In genomic region chr16:89430436-89431157, GRCh38 we compare ENCODE assay signal across 11 cellular contexts. TPM values are rescaled to one million over a fixed set of nuclear protein-coding genes. Genes with fewer than 3 reads are reported as not detected.
A peak's percentile ranks its signal among the peaks of the same experiment; 100 is the strongest.
DNase-seq lines count a peak whose midpoint lies in the region; ATAC-seq and TF ChIP-seq lines count a peak whose summit lies in the region.
"Had no signal": no experiment of that assay in that cellular context is flagged by ENCODE, and none has a peak within 500 bp of the region (broad histone marks: within the 10 kb centered on the region; RNA-seq: fewer than 3 reads in every experiment).

No MANE protein-coding gene starts in this region.

- H3K9ac ChIP-seq in skeletal muscle satellite cell (ENCODE audit: low read depth, low read length): peak overlapping the region; percentile 2

- no peaks in the 10 kb centered on the region for H3K9me3 ChIP-seq in skeletal muscle satellite cell (replicated peaks; ENCODE audit: low read length)
- H3K9me3 ChIP-seq: adrenal gland had no signal

- peak; percentile 56 for DNase-seq in NCI-H2171 treated with DMSO at 0.1 percent for 48 hours (lab: John Stamatoyannopoulos, UW)
- no peak for DNase-seq in NCI-H2171 (lab: John Stamatoyannopoulos, UW)
- peak; percentile 1 for DNase-seq in SHP77 treated with DMSO at 0.1 percent for 48 hours (lab: John Stamatoyannopoulos, UW)
- DNase-seq in fibroblast of mammary gland (ENCODE audit: low read depth): no peak
- DNase-seq in progenitor cell of endocrine pancreas (ENCODE audit: low spot score, unreplicated experiment): no peak
- DNase-seq in SK-N-DZ (ENCODE audit: low spot score): no peak
- DNase-seq: WERI-Rb-1 had no signal

- no peaks in the 10 kb centered on the region for H3K36me3 ChIP-seq in skeletal muscle satellite cell (ENCODE audit: insufficient read depth, low read length)
- H3K36me3 ChIP-seq: adrenal gland, WERI-Rb-1 had no signal

- H3K4me1 Mint-ChIP-seq in progenitor cell of endocrine pancreas (ENCODE audit: low read depth): peaks cover 13% of the 10 kb centered on the region

- no peak overlapping the region for H3K27ac Mint-ChIP-seq in progenitor cell of endocrine pancreas
- H3K27ac Mint-ChIP-seq: memory B cell had no signal

- H3K27me3 ChIP-seq in skeletal muscle satellite cell (ENCODE audit: control insufficient read depth, insufficient read depth, low read length): no peaks in the 10 kb centered on the region
- H3K27me3 ChIP-seq: adrenal gland had no signal

- ATAC-seq in HG03342 (IDR thresholded peaks at IDR 0.05; ENCODE audit: unreplicated experiment): no peak

- H3K4me2 ChIP-seq in skeletal muscle satellite cell (ENCODE audit: low read length): peak overlapping the region; percentile 40

- H3K4me3 Mint-ChIP-seq in progenitor cell of endocrine pancreas (ENCODE audit: low read depth): no peak overlapping the region
- H3K4me3 Mint-ChIP-seq: memory B cell had no signal

- no peak for TF ChIP-seq CTCF in fibroblast of mammary gland (conservative IDR thresholded peaks at IDR 0.05; ENCODE audit: control insufficient read depth, insufficient read depth, low read depth, low read length)
- TF ChIP-seq CTCF in progenitor cell of endocrine pancreas (IDR thresholded peaks at IDR 0.05; ENCODE audit: unreplicated experiment): no peak

- H3K9me3 Mint-ChIP-seq in progenitor cell of endocrine pancreas (ENCODE audit: low read depth): no peaks in the 10 kb centered on the region
- H3K9me3 Mint-ChIP-seq: memory B cell had no signal

- no peaks in the 10 kb centered on the region for H3K27me3 Mint-ChIP-seq in progenitor cell of endocrine pancreas
- H3K27me3 Mint-ChIP-seq: memory B cell had no signal

- H3K4me1 ChIP-seq in skeletal muscle satellite cell (ENCODE audit: control insufficient read depth, insufficient read depth, low read length): peaks cover 32% of the 10 kb centered on the region

- H3K4me3 ChIP-seq in fibroblast of mammary gland (ENCODE audit: control insufficient read depth, low read depth, low read length): peak overlapping the region; percentile 6
- no peak overlapping the region for H3K4me3 ChIP-seq in skeletal muscle satellite cell (ENCODE audit: low read length)
- H3K4me3 ChIP-seq: adrenal gland had no signal

- peaks cover 6% of the 10 kb centered on the region for H3K36me3 Mint-ChIP-seq in progenitor cell of endocrine pancreas (ENCODE audit: insufficient read depth)

RNA-seq across cellular contexts. Expression of gene ANKRD11, which starts 59.8 kb away (rescaled TPM):
- total RNA-seq in skeletal muscle satellite cell (2012; rRNA removed): 53.7 and 63.9 TPM in 2 replicates
- total RNA-seq in progenitor cell of endocrine pancreas: 178 and 183 TPM in 2 replicates
- 47.7 and 51.2 TPM in 2 replicates for polyA plus RNA-seq in SK-N-DZ (2014; cell fraction: cytosol; rRNA removed)
- polyA plus RNA-seq in SK-N-DZ (2014; cell fraction: nucleus; rRNA removed): 95.8 and 176 TPM in 2 replicates

Comparison
In these comparisons a context has a peak if more than half of its experiments do, and no peak if none do; other contexts are left out.
1. DNase-seq: peak in NCI-H2171 treated with DMSO at 0.1 percent for 48 hours (single experiment) and SHP77 treated with DMSO at 0.1 percent for 48 hours (single experiment); none in NCI-H2171 (single experiment), fibroblast of mammary gland (single experiment), progenitor cell of endocrine pancreas (single experiment) and SK-N-DZ (single experiment).